ENCODE assay signal across 8 cellular contexts in genomic region chr11:15819679-15820286, GRCh38.
DNase-seq lines count a peak whose midpoint lies in the region; ATAC-seq lines count a peak whose summit lies in the region.

No MANE protein-coding gene starts in this region.

- peaks cover 11% of the 10 kb centered on the region for H3K27me3 Mint-ChIP-seq in activated naive CD8-positive, alpha-beta T cell treated with anti-CD3 and anti-CD28 coated beads, Interleukin-2, amount 50 U/mL, for 24 hours

- H3K4me1 Mint-ChIP-seq in activated naive CD8-positive, alpha-beta T cell treated with anti-CD3 and anti-CD28 coated beads, Interleukin-2, amount 50 U/mL, for 24 hours, result peaks cover 14% of the 10 kb centered on the region

- peak; percentile 96 for DNase-seq in Ammon's horn (ENCODE audit: low spot score)
- DNase-seq in NCI-H82 treated with DMSO at 0.1 percent for 48 hours (lab: John Stamatoyannopoulos, UW; ENCODE audit: unreplicated experiment), result peak; percentile 21
- peak; percentile 39 for DNase-seq in activated naive CD8-positive, alpha-beta T cell treated with anti-CD3 and anti-CD28 coated beads, Interleukin-2, amount 50 U/mL, for 24 hours
- DNase-seq in left ventricle myocardium superior, result peak; percentile 85
- DNase-seq in sciatic nerve (ENCODE audit: low spot score), result peak; percentile 84
- DNase-seq in cortex of kidney (lab: John Stamatoyannopoulos, UW), result no peak

- ATAC-seq in GM18867 (IDR thresholded peaks at IDR 0.05; ENCODE audit: unreplicated experiment) (peak; percentile 87), HG03045 (IDR thresholded peaks at IDR 0.05; ENCODE audit: unreplicated experiment) (peak; percentile 76), left ventricle myocardium superior (peak; percentile 91), sciatic nerve (peak; percentile 82)
- ATAC-seq in activated naive CD8-positive, alpha-beta T cell treated with anti-CD3 and anti-CD28 coated beads, Interleukin-2, amount 50 U/mL, for 24 hours, result no peak

- no peak overlapping the region for H3K4me3 Mint-ChIP-seq in activated naive CD8-positive, alpha-beta T cell treated with anti-CD3 and anti-CD28 coated beads, Interleukin-2, amount 50 U/mL, for 24 hours

- H3K36me3 Mint-ChIP-seq in activated naive CD8-positive, alpha-beta T cell treated with anti-CD3 and anti-CD28 coated beads, Interleukin-2, amount 50 U/mL, for 24 hours (ENCODE audit: low read depth), result no peaks in the 10 kb centered on the region

- no peak overlapping the region for H3K27ac Mint-ChIP-seq in activated naive CD8-positive, alpha-beta T cell treated with anti-CD3 and anti-CD28 coated beads, Interleukin-2, amount 50 U/mL, for 24 hours

- intact Hi-C loops in left ventricle myocardium superior (cut with micrococcal nuclease) (no loop called here), sciatic nerve (cut with DNase I) (loop anchor here (10.0 kb wide), 2 partner anchors 785 to 1785 kb away; no protein-coding TSS in a partner anchor)

- no peaks in the 10 kb centered on the region for H3K9me3 Mint-ChIP-seq in activated naive CD8-positive, alpha-beta T cell treated with anti-CD3 and anti-CD28 coated beads, Interleukin-2, amount 50 U/mL, for 24 hours
